Comparison of ENCODE assay signal across 11 cellular contexts in genomic region chr19:46014534-46014933, GRCh38. TPM values are rescaled to one million over a fixed set of nuclear protein-coding genes. Genes with fewer than 3 reads are reported as not detected.
DNase-seq lines count a peak whose midpoint lies in the region; TF ChIP-seq lines count a peak whose summit lies in the region.
"Had no signal": no experiment of that assay in that cellular context is flagged by ENCODE, and none has a peak within 500 bp of the region (broad histone marks: within the 10 kb centered on the region; RNA-seq: fewer than 3 reads in every experiment).

No MANE protein-coding gene starts in this region.

- H3K36me3 Mint-ChIP-seq in endothelial cell (ENCODE audit: low read depth, unreplicated experiment), result peaks cover 6% of the 10 kb centered on the region
- H3K36me3 Mint-ChIP-seq in neural crest cell (ENCODE audit: low read depth), result no peaks in the 10 kb centered on the region

- H3K4me3 ChIP-seq in BJ (ENCODE audit: low read depth, low read length), result peak overlapping the region; percentile 6; the same call in 1 of the 2 replicates
- H3K4me3 ChIP-seq in KMS-11 (IDR thresholded peaks at IDR 0.05; ENCODE audit: insufficient read depth, low read depth, low read length), result no peak overlapping the region
- H3K4me3 ChIP-seq in GM23248, result no peak overlapping the region
- H3K4me3 ChIP-seq in thyroid gland (replicated peaks in 1 of 3), result no peak overlapping the region

- TF ChIP-seq POLR2A in thyroid gland (IDR thresholded peaks at IDR 0.05), result no peak

- H3K9me3 ChIP-seq in GM23248 (ENCODE audit: low read depth) (no peaks in the 10 kb centered on the region), thyroid gland (no peaks in the 10 kb centered on the region)
- H3K9me3 ChIP-seq: right atrium auricular region had no signal

- peaks cover 11% of the 10 kb centered on the region for H3K4me1 Mint-ChIP-seq in endothelial cell (ENCODE audit: unreplicated experiment)
- H3K4me1 Mint-ChIP-seq in neural crest cell, result peaks cover 23% of the 10 kb centered on the region

- in situ Hi-C loops in GM23248 (cut with MboI), result no loop called here

- intact Hi-C loops in thyroid gland (cut with DNase I), result loop anchor here (10.0 kb wide), 1 partner anchor 120 kb away; no protein-coding TSS in a partner anchor

- H3K27me3 Mint-ChIP-seq in endothelial cell (ENCODE audit: unreplicated experiment) (peaks cover 17% of the 10 kb centered on the region), neural crest cell (ENCODE audit: low read depth) (peaks cover 46% of the 10 kb centered on the region)

- WGBS in GM23248 (ENCODE audit: low coverage in 1 of 2, low lambda C conversion rate in 2 of 2, missing lambda C conversion rate in 2 of 2), 2 experiments, result 71 to 73% methylated on average over 8 of the region's 8 CpGs
- WGBS in thyroid gland, 2 donors, result 45 to 76% methylated on average over 7 to 8 of the region's 8 CpGs

- H3K4me2 ChIP-seq in KMS-11, result peak overlapping the region; percentile 8; the same call in 1 of the 2 replicates
- no peak overlapping the region for H3K4me2 ChIP-seq in GM23248 (ENCODE audit: unreplicated experiment)

- DNase-seq in BJ (ENCODE audit: low read depth) (no peak), endothelial cell (ENCODE audit: low spot score) (no peak), neural crest cell (ENCODE audit: low read depth, low spot score) (no peak), GM23248 (no peak), NCI-H1105 (lab: John Stamatoyannopoulos, UW) (no peak), thyroid gland (no peak), globus pallidus (ENCODE audit: low spot score) (no peak)

- H3K27ac Mint-ChIP-seq in endothelial cell (ENCODE audit: unreplicated experiment) (no peak overlapping the region), neural crest cell (ENCODE audit: unreplicated experiment) (no peak overlapping the region)

- H4K20me1 ChIP-seq in KMS-11 (ENCODE audit: insufficient read depth) (no peaks in the 10 kb centered on the region), GM23248 (ENCODE audit: insufficient read depth) (no peaks in the 10 kb centered on the region)

- peaks cover 1% of the 10 kb centered on the region for H3K36me3 ChIP-seq in BJ (ENCODE audit: control insufficient read depth, insufficient read depth, low read length)
- H3K36me3 ChIP-seq in KMS-11 (ENCODE audit: insufficient read depth), result no peaks in the 10 kb centered on the region
- H3K36me3 ChIP-seq in GM23248 (ENCODE audit: low read depth), result no peaks in the 10 kb centered on the region
- no peaks in the 10 kb centered on the region for H3K36me3 ChIP-seq in thyroid gland
- H3K36me3 ChIP-seq: right atrium auricular region had no signal

- TF ChIP-seq CTCF in BJ (IDR thresholded peaks at IDR 0.05; ENCODE audit: insufficient read depth, low read depth, low read length) (no peak), KMS-11 (conservative IDR thresholded peaks at IDR 0.05; ENCODE audit: low read depth, low read length) (no peak), endothelial cell (IDR thresholded peaks at IDR 0.05; ENCODE audit: unreplicated experiment) (no peak), neural crest cell (conservative IDR thresholded peaks at IDR 0.05) (no peak), thyroid gland (IDR thresholded peaks at IDR 0.05) (no peak)

- H3K9me2 ChIP-seq in GM23248 (ENCODE audit: insufficient read depth), result no peaks in the 10 kb centered on the region

- H3F3A ChIP-seq in GM23248 (ENCODE audit: insufficient read depth), result no peaks in the 10 kb centered on the region

- H3K27ac ChIP-seq in KMS-11 (no peak overlapping the region), GM23248 (no peak overlapping the region), thyroid gland (no peak overlapping the region)
- H3K27ac ChIP-seq: right atrium auricular region had no signal

- no peaks in the 10 kb centered on the region for H3K9me3 Mint-ChIP-seq in endothelial cell (ENCODE audit: unreplicated experiment)
- H3K9me3 Mint-ChIP-seq in neural crest cell, result no peaks in the 10 kb centered on the region

- H3K4me3 Mint-ChIP-seq in endothelial cell (ENCODE audit: unreplicated experiment), result peak overlapping the region; percentile 82
- H3K4me3 Mint-ChIP-seq in neural crest cell, result peak overlapping the region; percentile 72

- H3K9ac ChIP-seq in KMS-11 (no peak overlapping the region), GM23248 (no peak overlapping the region)

- H3K4me1 ChIP-seq in KMS-11 (ENCODE audit: low read depth, poor library complexity, severe bottlenecking), result peaks cover 8% of the 10 kb centered on the region
- no peaks in the 10 kb centered on the region for H3K4me1 ChIP-seq in GM23248 (ENCODE audit: insufficient read depth)
- peaks cover 3 to 21% of the 10 kb centered on the region in 2 donors for H3K4me1 ChIP-seq in thyroid gland

- CTCF ChIA-PET in BJ (lab: Yijun Ruan, JAX), result no interaction called here

- no peak overlapping the region for H2AFZ ChIP-seq in KMS-11 (ENCODE audit: low read depth)
- H2AFZ ChIP-seq in GM23248, result no peak overlapping the region

- H3K79me2 ChIP-seq in KMS-11 (ENCODE audit: insufficient read depth, low read depth) (no peaks in the 10 kb centered on the region), GM23248 (ENCODE audit: insufficient read depth) (no peaks in the 10 kb centered on the region)

- POLR2A ChIA-PET in BJ (lab: Charles Lee), result no interaction called here

- H3K27me3 ChIP-seq in BJ (ENCODE audit: control insufficient read depth, insufficient read depth, low read length), result peaks cover 5% of the 10 kb centered on the region
- no peaks in the 10 kb centered on the region; the same call in 1 of the 2 replicates for H3K27me3 ChIP-seq in KMS-11 (ENCODE audit: insufficient read depth, low read depth)
- peaks cover 12% of the 10 kb centered on the region; the same call in 1 of the 2 replicates for H3K27me3 ChIP-seq in GM23248 (replicated peaks; ENCODE audit: insufficient read depth)
- H3K27me3 ChIP-seq in thyroid gland, result no peaks in the 10 kb centered on the region

RNA-seq across cellular contexts. Expression of gene PGLYRP1, which starts 8.3 kb away (rescaled TPM):
- polyA plus RNA-seq in BJ (2011; rRNA removed), result not detected in 2 replicates
- not detected in 2 replicates for polyA minus RNA-seq in BJ (2011; rRNA and poly(A)+ RNA removed)
- 0.54 TPM for total RNA-seq in endothelial cell (ENCODE audit: unreplicated experiment)
- total RNA-seq in neural crest cell, result not detected in 2 replicates
- total RNA-seq in GM23248 (2014; rRNA removed; shearing (Covaris generic)), result not detected in 2 replicates
- polyA plus RNA-seq in GM23248 (2016; fragmentation: Nextera tagmentation; extraction: Ambion mirVana), result not detected in 2 replicates
- total RNA-seq in thyroid gland, result 1 to 10 TPM in 1 of 4 donors, not detected in 3; 2.0 TPM
- total RNA-seq: frontal cortex, G401, right atrium auricular region had no signal

RNA-seq across cellular contexts. Expression of gene CCDC61, which starts 19.3 kb away (rescaled TPM):
- polyA plus RNA-seq in BJ (2011; rRNA removed), result 6.7 and 8.4 TPM in 2 replicates
- 5.9 and 7.1 TPM in 2 replicates for polyA minus RNA-seq in BJ (2011; rRNA and poly(A)+ RNA removed)
- 9.5 TPM for total RNA-seq in endothelial cell (ENCODE audit: unreplicated experiment)
- 17.6 and 18.1 TPM in 2 replicates for total RNA-seq in neural crest cell
- total RNA-seq in GM23248 (2014; rRNA removed; shearing (Covaris generic)), result 6.9 and 9.0 TPM in 2 replicates
- polyA plus RNA-seq in GM23248 (2016; fragmentation: Nextera tagmentation; extraction: Ambion mirVana), result 1.6 and 2.6 TPM in 2 replicates
- total RNA-seq in thyroid gland, result 10 to 100 TPM in 2 of 4 donors, 1 to 10 TPM in 2; 8.5 to 12.4 (median 9.8) TPM

RNA-seq across cellular contexts. Expression of gene IGFL4, which starts 26.3 kb away (rescaled TPM):
- polyA plus RNA-seq in BJ (2011; rRNA removed) (not detected in 2 replicates), GM23248 (2016; fragmentation: Nextera tagmentation; extraction: Ambion mirVana) (not detected in 2 replicates)
- not detected in 2 replicates for polyA minus RNA-seq in BJ (2011; rRNA and poly(A)+ RNA removed)
- total RNA-seq in endothelial cell (ENCODE audit: unreplicated experiment) (not detected), neural crest cell (0.45 and 0.70 TPM in 2 replicates), thyroid gland (not detected)
- not detected in 2 replicates for total RNA-seq in GM23248 (2014; rRNA removed; shearing (Covaris generic))
- total RNA-seq: G401, right atrium auricular region had no signal

RNA-seq across cellular contexts. Expression of gene NOVA2, which starts 40.9 kb away (rescaled TPM):
- 0.01 TPM in 2 replicates for polyA plus RNA-seq in BJ (2011; rRNA removed)
- under 0.01 and 0.05 TPM in 2 replicates for polyA minus RNA-seq in BJ (2011; rRNA and poly(A)+ RNA removed)
- total RNA-seq in endothelial cell (ENCODE audit: unreplicated experiment), result 86.0 TPM
- 25.5 and 25.6 TPM in 2 replicates for total RNA-seq in neural crest cell
- total RNA-seq in GM23248 (2014; rRNA removed; shearing (Covaris generic)), result not detected in 2 replicates
- polyA plus RNA-seq in GM23248 (2016; fragmentation: Nextera tagmentation; extraction: Ambion mirVana), result not detected in 2 replicates
- 1 to 10 TPM; 1.5 to 3.6 (median 2.6) TPM for total RNA-seq in thyroid gland
- total RNA-seq: G401 had no signal
